ENCODE assay signal across 19 cellular contexts in the genomic region with DNA sequence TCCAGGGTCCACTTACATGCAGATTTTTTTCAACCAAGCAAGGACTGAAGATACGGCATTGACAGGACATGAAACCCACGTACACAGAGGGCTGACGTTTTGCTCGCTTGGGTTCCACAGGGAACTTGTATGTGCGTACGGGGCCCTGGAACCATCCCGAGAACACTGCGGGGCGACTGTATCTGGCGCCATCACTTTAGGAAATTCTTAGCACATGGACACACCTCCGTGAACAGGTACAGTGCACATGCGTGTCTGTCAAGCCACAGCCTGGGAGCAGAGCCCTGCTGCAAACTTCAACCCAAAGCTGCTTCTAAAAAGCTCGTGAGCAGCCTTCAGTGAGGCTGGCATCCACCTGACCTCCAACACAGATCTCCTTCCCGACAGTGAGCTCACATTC.
"Had no signal": no experiment of that assay in that cellular context is flagged by ENCODE, and none has a peak within 500 bp of the region (broad histone marks: within the 10 kb centered on the region; RNA-seq: fewer than 3 reads in every experiment).

No MANE protein-coding gene starts in this region.

- H3K36me3 ChIP-seq: esophagus squamous epithelium, pancreas, tibial nerve had no signal

- H3K27me3 ChIP-seq: esophagus squamous epithelium, pancreas, testis, tibial nerve had no signal

- H3K27me3 Mint-ChIP-seq: central memory CD8-positive, alpha-beta T cell; naive thymus-derived CD8-positive, alpha-beta T cell; progenitor cell of endocrine pancreas; stimulated activated naive B cell treated with anti-CD40 and anti-IgM and Interleukin-4, amounts not matched to agents 10 μg/mL and 1 μg/mL and 100 μg/mL, for 72 hours; stimulated activated naive CD8-positive, alpha-beta T cell treated with anti-CD3 and anti-CD28 coated beads, Interleukin-15, amount 100 ng/mL, for 72 hours had no signal

- H3K9me3 Mint-ChIP-seq: central memory CD8-positive, alpha-beta T cell; immature natural killer cell; naive thymus-derived CD8-positive, alpha-beta T cell; stimulated activated naive CD8-positive, alpha-beta T cell treated with anti-CD3 and anti-CD28 coated beads, Interleukin-15, amount 100 ng/mL, for 72 hours had no signal

- H3K27ac Mint-ChIP-seq: progenitor cell of endocrine pancreas; stimulated activated naive B cell treated with anti-CD40 and anti-IgM and Interleukin-4, amounts not matched to agents 10 μg/mL and 1 μg/mL and 100 μg/mL, for 72 hours; stimulated activated naive CD8-positive, alpha-beta T cell treated with anti-CD3 and anti-CD28 coated beads, Interleukin-15, amount 100 ng/mL, for 72 hours had no signal

- H3K4me3 ChIP-seq: esophagus squamous epithelium, mucosa of descending colon, pancreas, smooth muscle cell, testis, tibial nerve had no signal

- H3K4me3 Mint-ChIP-seq: central memory CD8-positive, alpha-beta T cell; immature natural killer cell; stimulated activated naive B cell treated with anti-CD40 and anti-IgM and Interleukin-4, amounts not matched to agents 10 μg/mL and 1 μg/mL and 100 μg/mL, for 72 hours; stimulated activated naive CD8-positive, alpha-beta T cell treated with anti-CD3 and anti-CD28 coated beads, Interleukin-15, amount 100 ng/mL, for 72 hours had no signal

- H3K36me3 Mint-ChIP-seq: immature natural killer cell had no signal

- ATAC-seq: left colon; mucosa of descending colon; naive thymus-derived CD8-positive, alpha-beta T cell; right cardiac atrium; stimulated activated naive B cell treated with anti-CD40 and anti-IgM and Interleukin-4, amounts not matched to agents 10 μg/mL and 1 μg/mL and 100 μg/mL, for 72 hours; stimulated activated naive CD8-positive, alpha-beta T cell treated with anti-CD3 and anti-CD28 coated beads, Interleukin-15, amount 100 ng/mL, for 72 hours had no signal

- DNase-seq: effector memory CD4-positive, alpha-beta T cell; esophagus squamous epithelium; foreskin fibroblast; immature natural killer cell; left colon; mammary epithelial cell; mucosa of descending colon; naive thymus-derived CD8-positive, alpha-beta T cell; nucleus accumbens; pancreas; right cardiac atrium; stimulated activated CD4-positive, alpha-beta T cell treated with anti-CD3 and anti-CD28 coated beads, Interleukin-4, amount 100 ng/mL, for 24 hours; stimulated activated naive B cell treated with anti-CD40 and anti-IgM and Interleukin-4, amounts not matched to agents 10 μg/mL and 1 μg/mL and 100 μg/mL, for 72 hours; stimulated activated naive CD8-positive, alpha-beta T cell treated with anti-CD3 and anti-CD28 coated beads, Interleukin-15, amount 100 ng/mL, for 72 hours; testis had no signal

- H3K9me3 ChIP-seq: esophagus squamous epithelium, mucosa of descending colon, pancreas, testis, tibial nerve had no signal

- H3K27ac ChIP-seq: esophagus squamous epithelium, testis, tibial nerve had no signal

- H3K4me2 ChIP-seq: smooth muscle cell had no signal
